ENCODE assay signal across 9 cellular contexts in the genomic region with DNA sequence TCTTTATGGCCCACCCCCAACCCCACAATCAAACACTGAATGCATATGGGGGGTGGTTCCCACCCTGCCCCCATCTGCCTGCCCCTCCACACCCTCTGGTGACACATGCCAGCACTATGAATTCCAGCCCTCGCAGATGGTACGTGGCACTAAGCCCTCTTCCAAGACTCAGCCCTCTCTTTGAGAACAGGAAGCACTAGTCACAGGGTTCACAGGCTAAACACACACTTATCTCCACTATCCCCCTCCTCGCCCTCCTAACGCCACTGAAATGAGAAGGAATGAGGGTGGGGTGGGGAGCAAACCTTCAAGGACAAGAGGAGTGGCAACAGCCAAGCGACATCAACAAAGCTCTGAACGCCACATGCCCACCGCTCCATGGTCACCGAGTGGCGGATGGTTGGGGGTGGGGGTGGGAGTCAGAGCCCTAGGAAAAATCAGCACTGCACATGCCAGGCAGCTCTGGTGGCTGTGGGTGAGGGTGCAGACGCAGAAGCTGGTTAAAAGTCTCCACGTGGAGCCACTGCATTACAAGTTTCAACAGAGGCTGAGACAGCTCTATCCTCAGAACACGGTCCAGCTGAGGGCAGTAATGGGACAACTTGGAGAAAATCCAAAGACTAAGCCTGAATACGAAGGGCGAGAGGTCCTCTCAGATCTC. TPM values are rescaled to one million over a fixed set of nuclear protein-coding genes. Genes with fewer than 3 reads are reported as not detected.
DNase-seq lines count a peak whose midpoint lies in the region; ATAC-seq, FAIRE-seq and TF ChIP-seq lines count a peak whose summit lies in the region.
"Had no signal": no experiment of that assay in that cellular context is flagged by ENCODE, and none has a peak within 500 bp of the region (broad histone marks: within the 10 kb centered on the region; RNA-seq: fewer than 3 reads in every experiment).

No MANE protein-coding gene starts in this region.

- no peaks in the 10 kb centered on the region for H3K9me3 ChIP-seq in small intestine (ENCODE audit: control insufficient read depth, low read depth)

- ATAC-seq in activated CD4-positive, alpha-beta T cell treated with anti-CD3 and anti-CD28 coated beads for 36 hours: no peak

- TF ChIP-seq CTCF in astrocyte of the spinal cord (IDR thresholded peaks at IDR 0.05; ENCODE audit: low read depth, low read length) (peak; percentile 28), GM10266 (IDR thresholded peaks at IDR 0.05; ENCODE audit: control insufficient read depth, insufficient read depth, low read depth, missing control alignments) (no peak)

- H3K4me3 ChIP-seq in astrocyte of the spinal cord (ENCODE audit: low read depth, low read length) (no peak overlapping the region), small intestine (ENCODE audit: low read depth in 1 of 2, low read length in 2 of 2) (no peak overlapping the region)

- H3K9me3 Mint-ChIP-seq in activated CD4-positive, alpha-beta T cell treated with anti-CD3 and anti-CD28 coated beads for 36 hours (ENCODE audit: low read depth): no peaks in the 10 kb centered on the region

- DNase-seq in H54 (ENCODE audit: insufficient read length, low spot score) (peak; percentile 68), astrocyte of the spinal cord (ENCODE audit: low read depth, low spot score) (peak; percentile 83), hypothalamus (lab: John Stamatoyannopoulos, UW) (peak in 32 of 51 donors; percentile 13 to 86 (median 62)), small intestine (peak; percentile 64), NCI-H146 treated with DMSO at 0.1 percent for 48 hours (lab: John Stamatoyannopoulos, UW; ENCODE audit: unreplicated experiment) (no peak), GM10266 (ENCODE audit: extremely low spot score) (no peak), NCI-H2227 treated with DMSO at 0.1 percent for 48 hours (lab: John Stamatoyannopoulos, UW) (no peak)
- DNase-seq in activated CD4-positive, alpha-beta T cell treated with anti-CD3 and anti-CD28 coated beads for 36 hours: no peak
- DNase-seq: NCI-H526 had no signal

- POLR2A ChIA-PET in activated CD4-positive, alpha-beta T cell treated with anti-CD3 and anti-CD28 coated beads for 36 hours (lab: Charles Lee): no interaction called here

- WGBS in small intestine, 3 donors: 14 to 43% (median 30%) methylated on average over 14 of the region's 14 CpGs

- H3K4me1 Mint-ChIP-seq in activated CD4-positive, alpha-beta T cell treated with anti-CD3 and anti-CD28 coated beads for 36 hours: no peaks in the 10 kb centered on the region

- FAIRE-seq in H54 (lab: Jason Lieb, UNC): peak; percentile 73
- FAIRE-seq in small intestine (lab: Jason Lieb, UNC): no peak

- peaks cover 9% of the 10 kb centered on the region for H3K36me3 Mint-ChIP-seq in activated CD4-positive, alpha-beta T cell treated with anti-CD3 and anti-CD28 coated beads for 36 hours (ENCODE audit: low read depth)

- CTCF ChIA-PET in activated CD4-positive, alpha-beta T cell treated with anti-CD3 and anti-CD28 coated beads for 36 hours (lab: Charles Lee): no interaction called here

- peaks cover 3% of the 10 kb centered on the region in 2 donors for H3K36me3 ChIP-seq in small intestine (ENCODE audit: control insufficient read depth in 2 of 2, insufficient read depth in 2 of 2, low read length in 2 of 2)

- peaks cover 0 to 8% of the 10 kb centered on the region in 2 donors for H3K4me1 ChIP-seq in small intestine (ENCODE audit: control insufficient read depth in 2 of 2, insufficient read depth in 1 of 2, low read depth in 1 of 2, low read length in 1 of 2)

- H3K27ac ChIP-seq in small intestine (ENCODE audit: low read depth in 1 of 2, low read length in 1 of 2): peak overlapping the region in 1 of 2 donors; percentile 84

- H3K27ac Mint-ChIP-seq in activated CD4-positive, alpha-beta T cell treated with anti-CD3 and anti-CD28 coated beads for 36 hours: no peak overlapping the region

- no peaks in the 10 kb centered on the region for H3K27me3 Mint-ChIP-seq in activated CD4-positive, alpha-beta T cell treated with anti-CD3 and anti-CD28 coated beads for 36 hours

- TF ChIP-seq POLR2A in H54 (IDR thresholded peaks at IDR 0.05; ENCODE audit: low read depth, low read length): no peak

- no peak overlapping the region for H3K4me3 Mint-ChIP-seq in activated CD4-positive, alpha-beta T cell treated with anti-CD3 and anti-CD28 coated beads for 36 hours

- in situ Hi-C loops in astrocyte of the spinal cord (cut with HindIII; ENCODE audit: low sequenced_read_pairs): no loop called here

- intact Hi-C loops in activated CD4-positive, alpha-beta T cell treated with anti-CD3 and anti-CD28 coated beads for 36 hours (cut with DNase I, micrococcal nuclease): no loop called here

- H3K27me3 ChIP-seq in small intestine (ENCODE audit: control insufficient read depth in 2 of 2, insufficient read depth in 2 of 2, low read length in 2 of 2): no peaks in the 10 kb centered on the region

RNA-seq across cellular contexts. Expression of gene TMEM184B, which starts 33.6 kb away (rescaled TPM):
- 10 to 100 TPM in 1 of 3 donors, 1 to 10 TPM in 2; 7.3 to 31.9 (median 8.7) TPM for polyA plus RNA-seq in small intestine
- total RNA-seq in activated CD4-positive, alpha-beta T cell treated with anti-CD3 and anti-CD28 coated beads for 36 hours: 10 to 100 TPM; 16.0 to 19.8 TPM

RNA-seq across cellular contexts. Expression of gene MAFF, which starts 37.4 kb away (rescaled TPM):
- polyA plus RNA-seq in small intestine: 10 to 100 TPM in 2 of 3 donors, 1 to 10 TPM in 1; 9.6 to 26.5 (median 17.2) TPM
- total RNA-seq in activated CD4-positive, alpha-beta T cell treated with anti-CD3 and anti-CD28 coated beads for 36 hours: 1 to 10 TPM; 8.3 to 9.4 TPM

RNA-seq across cellular contexts. Expression of gene PLA2G6, which starts 57.6 kb away (rescaled TPM):
- 10 to 100 TPM; 13.8 to 27.1 (median 21.6) TPM for polyA plus RNA-seq in small intestine
- 10 to 100 TPM; 54.0 to 57.3 TPM for total RNA-seq in activated CD4-positive, alpha-beta T cell treated with anti-CD3 and anti-CD28 coated beads for 36 hours

Comparison
In these comparisons a context has a peak if more than half of its experiments do, and no peak if none do; other contexts are left out.
1. DNase-seq: peak in H54 (single experiment), astrocyte of the spinal cord (single experiment), hypothalamus (32 of 51) and small intestine (single experiment); none in activated CD4-positive, alpha-beta T cell treated with anti-CD3 and anti-CD28 coated beads for 36 hours (single experiment), NCI-H146 treated with DMSO at 0.1 percent for 48 hours (single experiment), GM10266 (single experiment) and NCI-H2227 treated with DMSO at 0.1 percent for 48 hours (single experiment).